12 cellular contexts compared by ENCODE assay signal in genomic region chr15:72318408-72318942, GRCh38. TPM values are rescaled to one million over a fixed set of nuclear protein-coding genes. Genes with fewer than 3 reads are reported as not detected.
A peak's percentile ranks its signal among the peaks of the same experiment; 100 is the strongest.
DNase-seq lines count a peak whose midpoint lies in the region; ATAC-seq and TF ChIP-seq lines count a peak whose summit lies in the region.
"Had no signal": no experiment of that assay in that cellular context is flagged by ENCODE, and none has a peak within 500 bp of the region (broad histone marks: within the 10 kb centered on the region; RNA-seq: fewer than 3 reads in every experiment).

No MANE protein-coding gene starts in this region.

- DNase-seq in stimulated activated naive CD8-positive, alpha-beta T cell treated with anti-CD3 and anti-CD28 coated beads, Interleukin-15, Interleukin-2, amounts not matched to agents 100 U/mL and 50 U/mL, for 24 hours = no peak
- DNase-seq in WTC11 (ENCODE audit: low spot score) = no peak
- DNase-seq in glutamatergic neuron = no peak
- DNase-seq in stimulated activated CD4-positive, alpha-beta T cell treated with anti-CD3 and anti-CD28 coated beads, Interleukin-2, amount 100 ng/mL, for 48 hours = no peak
- DNase-seq in HuH-7 (ENCODE audit: low spot score) = no peak
- DNase-seq: mucosa of descending colon, uterus had no signal

- peak overlapping the region; percentile 66 for H3K4me3 Mint-ChIP-seq in stimulated activated naive CD8-positive, alpha-beta T cell treated with anti-CD3 and anti-CD28 coated beads, Interleukin-15, Interleukin-2, amounts not matched to agents 100 ng/mL and 50 ng/mL, for 24 hours
- H3K4me3 Mint-ChIP-seq in WTC11 (peak overlapping the region; percentile 43), glutamatergic neuron (ENCODE audit: unreplicated experiment) (peak overlapping the region; percentile 93)

- POLR2A ChIA-PET in WTC11 (lab: Charles Lee) = no interaction called here

- peaks cover 16% of the 10 kb centered on the region for H3K27me3 Mint-ChIP-seq in stimulated activated naive CD8-positive, alpha-beta T cell treated with anti-CD3 and anti-CD28 coated beads, Interleukin-15, Interleukin-2, amounts not matched to agents 100 ng/mL and 50 ng/mL, for 24 hours
- peaks cover 63% of the 10 kb centered on the region for H3K27me3 Mint-ChIP-seq in WTC11 (ENCODE audit: low read depth)
- peaks cover 17% of the 10 kb centered on the region for H3K27me3 Mint-ChIP-seq in glutamatergic neuron (ENCODE audit: unreplicated experiment)

- no peaks in the 10 kb centered on the region for H3K9me3 Mint-ChIP-seq in stimulated activated naive CD8-positive, alpha-beta T cell treated with anti-CD3 and anti-CD28 coated beads, Interleukin-15, Interleukin-2, amounts not matched to agents 100 ng/mL and 50 ng/mL, for 24 hours
- H3K9me3 Mint-ChIP-seq in WTC11 = peaks cover 3% of the 10 kb centered on the region
- peaks cover 14% of the 10 kb centered on the region for H3K9me3 Mint-ChIP-seq in glutamatergic neuron (ENCODE audit: unreplicated experiment)

- peaks cover 24% of the 10 kb centered on the region for H3K4me1 Mint-ChIP-seq in stimulated activated naive CD8-positive, alpha-beta T cell treated with anti-CD3 and anti-CD28 coated beads, Interleukin-15, Interleukin-2, amounts not matched to agents 100 ng/mL and 50 ng/mL, for 24 hours (ENCODE audit: low read depth)
- H3K4me1 Mint-ChIP-seq in WTC11 (peaks cover 12% of the 10 kb centered on the region), glutamatergic neuron (ENCODE audit: low read depth, unreplicated experiment) (peaks cover 12% of the 10 kb centered on the region)

- peaks cover 9% of the 10 kb centered on the region for H3K36me3 Mint-ChIP-seq in stimulated activated naive CD8-positive, alpha-beta T cell treated with anti-CD3 and anti-CD28 coated beads, Interleukin-15, Interleukin-2, amounts not matched to agents 100 ng/mL and 50 ng/mL, for 24 hours (ENCODE audit: low read depth)
- no peaks in the 10 kb centered on the region for H3K36me3 Mint-ChIP-seq in WTC11
- H3K36me3 Mint-ChIP-seq in glutamatergic neuron (ENCODE audit: unreplicated experiment) = no peaks in the 10 kb centered on the region

- no peak for ATAC-seq in stimulated activated naive CD8-positive, alpha-beta T cell treated with anti-CD3 and anti-CD28 coated beads, Interleukin-15, Interleukin-2, amounts not matched to agents 100 U/mL and 50 U/mL, for 24 hours
- ATAC-seq in WTC11 = no peak
- no peak for ATAC-seq in GM19328 (IDR thresholded peaks at IDR 0.05; ENCODE audit: unreplicated experiment)
- ATAC-seq in GM21447 (IDR thresholded peaks at IDR 0.05; ENCODE audit: unreplicated experiment) = no peak
- ATAC-seq: mucosa of descending colon had no signal

- peak overlapping the region; percentile 45 for H3K27ac Mint-ChIP-seq in stimulated activated naive CD8-positive, alpha-beta T cell treated with anti-CD3 and anti-CD28 coated beads, Interleukin-15, Interleukin-2, amounts not matched to agents 100 ng/mL and 50 ng/mL, for 24 hours
- H3K27ac Mint-ChIP-seq in WTC11 = no peak overlapping the region
- peak overlapping the region; percentile 79 for H3K27ac Mint-ChIP-seq in glutamatergic neuron (ENCODE audit: unreplicated experiment)

- CTCF ChIA-PET in WTC11 (lab: Charles Lee) = no interaction called here

- TF ChIP-seq CTCF in WTC11 (IDR thresholded peaks at IDR 0.05) (no peak), glutamatergic neuron (IDR thresholded peaks at IDR 0.05; ENCODE audit: partially characterized antibody, unreplicated experiment) (no peak)

TF ChIP-seq in WTC11, 78 proteins besides CTCF, POLR2A, EP300 and RAD21:
- TF ChIP-seq NR1H2 (CRISPR knock-in tag; IDR thresholded peaks at IDR 0.05) = no peak
- no peak for TF ChIP-seq USF2 (CRISPR knock-in tag; IDR thresholded peaks at IDR 0.05)
- no peak for TF ChIP-seq RORB (CRISPR knock-in tag; IDR thresholded peaks at IDR 0.05)
- TF ChIP-seq, protein P1, sequence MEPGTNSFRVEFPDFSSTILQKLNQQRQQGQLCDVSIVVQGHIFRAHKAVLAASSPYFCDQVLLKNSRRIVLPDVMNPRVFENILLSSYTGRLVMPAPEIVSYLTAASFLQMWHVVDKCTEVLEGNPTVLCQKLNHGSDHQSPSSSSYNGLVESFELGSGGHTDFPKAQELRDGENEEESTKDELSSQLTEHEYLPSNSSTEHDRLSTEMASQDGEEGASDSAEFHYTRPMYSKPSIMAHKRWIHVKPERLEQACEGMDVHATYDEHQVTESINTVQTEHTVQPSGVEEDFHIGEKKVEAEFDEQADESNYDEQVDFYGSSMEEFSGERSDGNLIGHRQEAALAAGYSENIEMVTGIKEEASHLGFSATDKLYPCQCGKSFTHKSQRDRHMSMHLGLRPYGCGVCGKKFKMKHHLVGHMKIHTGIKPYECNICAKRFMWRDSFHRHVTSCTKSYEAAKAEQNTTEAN (CRISPR knock-in tag; IDR thresholded peaks at IDR 0.05) = no peak
- TF ChIP-seq, protein P2, sequence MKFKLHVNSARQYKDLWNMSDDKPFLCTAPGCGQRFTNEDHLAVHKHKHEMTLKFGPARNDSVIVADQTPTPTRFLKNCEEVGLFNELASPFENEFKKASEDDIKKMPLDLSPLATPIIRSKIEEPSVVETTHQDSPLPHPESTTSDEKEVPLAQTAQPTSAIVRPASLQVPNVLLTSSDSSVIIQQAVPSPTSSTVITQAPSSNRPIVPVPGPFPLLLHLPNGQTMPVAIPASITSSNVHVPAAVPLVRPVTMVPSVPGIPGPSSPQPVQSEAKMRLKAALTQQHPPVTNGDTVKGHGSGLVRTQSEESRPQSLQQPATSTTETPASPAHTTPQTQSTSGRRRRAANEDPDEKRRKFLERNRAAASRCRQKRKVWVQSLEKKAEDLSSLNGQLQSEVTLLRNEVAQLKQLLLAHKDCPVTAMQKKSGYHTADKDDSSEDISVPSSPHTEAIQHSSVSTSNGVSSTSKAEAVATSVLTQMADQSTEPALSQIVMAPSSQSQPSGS (CRISPR knock-in tag; IDR thresholded peaks at IDR 0.05; ENCODE audit: borderline replicate concordance, low read depth) = no peak

RNA-seq across cellular contexts. Expression of gene CELF6, which starts 1.5 kb away (rescaled TPM):
- total RNA-seq in WTC11 (2021) (not detected in 3 replicates), glutamatergic neuron (ENCODE audit: unreplicated experiment) (4.1 TPM)
- total RNA-seq: ascending aorta, epithelial cell of proximal tubule had no signal

RNA-seq across cellular contexts. Expression of gene PARP6, which starts 46.1 kb away (rescaled TPM):
- total RNA-seq in WTC11 (2021) = 40.8 to 42.1 TPM (median 41.9 TPM) in 3 replicates
- total RNA-seq in glutamatergic neuron (ENCODE audit: unreplicated experiment) = 193 TPM

RNA-seq across cellular contexts. Expression of gene HEXA, which starts 57.3 kb away (rescaled TPM):
- total RNA-seq in WTC11 (2021) = 48.1 to 50.2 TPM (median 49.7 TPM) in 3 replicates
- 81.6 TPM for total RNA-seq in glutamatergic neuron (ENCODE audit: unreplicated experiment)

Comparison
In these comparisons a context has a peak if more than half of its experiments do, and no peak if none do; other contexts are left out.
1. H3K4me3 Mint-ChIP-seq: peak in every context shown above with its lines; median percentile 93 in glutamatergic neuron; 66 in stimulated activated naive CD8-positive, alpha-beta T cell treated with anti-CD3 and anti-CD28 coated beads, Interleukin-15, Interleukin-2, amounts not matched to agents 100 ng/mL and 50 ng/mL, for 24 hours; 43 in WTC11.